In the genomic region with DNA sequence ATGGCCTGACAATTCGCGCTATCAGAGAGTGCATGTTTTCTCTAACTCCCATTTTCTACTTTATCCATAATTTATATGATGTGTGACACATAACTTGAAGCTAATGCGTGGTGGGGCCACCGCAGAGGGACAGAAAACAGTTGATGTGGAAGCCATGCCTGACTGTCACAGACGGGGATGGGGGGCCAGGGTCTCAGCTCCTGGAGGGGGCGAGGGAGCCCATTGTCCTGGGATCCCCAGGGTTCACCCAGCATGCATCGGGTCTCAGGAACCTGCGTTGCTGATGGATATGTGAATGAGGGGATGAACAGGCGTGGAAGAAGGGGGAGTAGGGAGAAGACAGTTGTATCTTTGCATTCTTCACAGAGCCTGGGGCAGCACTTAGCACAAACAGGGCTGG, we compare ENCODE assay signal across 21 cellular contexts.
DNase-seq lines count a peak whose midpoint lies in the region; ATAC-seq and TF ChIP-seq lines count a peak whose summit lies in the region.
"Had no signal": no experiment of that assay in that cellular context is flagged by ENCODE, and none has a peak within 500 bp of the region (broad histone marks: within the 10 kb centered on the region; RNA-seq: fewer than 3 reads in every experiment).

No MANE protein-coding gene starts in this region.

- peak overlapping the region; percentile 28 for H3K27ac Mint-ChIP-seq in activated CD8-positive, alpha-beta T cell treated with anti-CD3 and anti-CD28 coated beads for 36 hours
- H3K27ac Mint-ChIP-seq in activated CD8-positive, alpha-beta T cell treated with anti-CD3 and anti-CD28 coated beads, Interleukin-2, amount 10 ng/mL, durations not matched to agents 7 days and 5 days: no peak overlapping the region
- peak overlapping the region; percentile 59 for H3K27ac Mint-ChIP-seq in activated T-helper 1 cell treated with anti-CD3 and anti-CD28 coated beads, Interleukin-12 subunit alpha, Interleukin-12 subunit beta, Interleukin-2, Interleukin-4 antibody, amounts not matched to agents 30 ng/mL and 10 ng/mL and 1 ng/mL, durations not matched to agents 14 hours and 24 hours and 36 hours
- peak overlapping the region; percentile 96 for H3K27ac Mint-ChIP-seq in stimulated activated effector memory CD8-positive, alpha-beta T cell treated with anti-CD3 and anti-CD28 coated beads, Interleukin-12 subunit alpha, Interleukin-12 subunit beta, amount 100 ng/mL, for 72 hours

- no peaks in the 10 kb centered on the region for H3K36me3 Mint-ChIP-seq in activated CD8-positive, alpha-beta T cell treated with anti-CD3 and anti-CD28 coated beads for 36 hours (ENCODE audit: low read depth)
- H3K36me3 Mint-ChIP-seq in activated CD8-positive, alpha-beta T cell treated with anti-CD3 and anti-CD28 coated beads, Interleukin-2, amount 10 ng/mL, durations not matched to agents 7 days and 5 days (ENCODE audit: low read depth): no peaks in the 10 kb centered on the region
- H3K36me3 Mint-ChIP-seq in activated T-helper 1 cell treated with anti-CD3 and anti-CD28 coated beads, Interleukin-12 subunit alpha, Interleukin-12 subunit beta, Interleukin-2, Interleukin-4 antibody, amounts not matched to agents 30 ng/mL and 10 ng/mL and 1 ng/mL, durations not matched to agents 14 hours and 24 hours and 36 hours (ENCODE audit: low read depth): no peaks in the 10 kb centered on the region
- no peaks in the 10 kb centered on the region for H3K36me3 Mint-ChIP-seq in stimulated activated effector memory CD8-positive, alpha-beta T cell treated with anti-CD3 and anti-CD28 coated beads, Interleukin-12 subunit alpha, Interleukin-12 subunit beta, amount 100 ng/mL, for 72 hours

- H3K27me3 Mint-ChIP-seq in activated CD8-positive, alpha-beta T cell treated with anti-CD3 and anti-CD28 coated beads for 36 hours: peaks cover 4% of the 10 kb centered on the region
- peaks cover 23% of the 10 kb centered on the region for H3K27me3 Mint-ChIP-seq in activated CD8-positive, alpha-beta T cell treated with anti-CD3 and anti-CD28 coated beads, Interleukin-2, amount 10 ng/mL, durations not matched to agents 7 days and 5 days (ENCODE audit: low read depth)
- peaks cover 1% of the 10 kb centered on the region for H3K27me3 Mint-ChIP-seq in activated T-helper 1 cell treated with anti-CD3 and anti-CD28 coated beads, Interleukin-12 subunit alpha, Interleukin-12 subunit beta, Interleukin-2, Interleukin-4 antibody, amounts not matched to agents 30 ng/mL and 10 ng/mL and 1 ng/mL, durations not matched to agents 14 hours and 24 hours and 36 hours (ENCODE audit: insufficient read depth)

- no peak overlapping the region for H3K4me3 Mint-ChIP-seq in activated CD8-positive, alpha-beta T cell treated with anti-CD3 and anti-CD28 coated beads for 36 hours
- no peak overlapping the region for H3K4me3 Mint-ChIP-seq in activated CD8-positive, alpha-beta T cell treated with anti-CD3 and anti-CD28 coated beads, Interleukin-2, amount 10 ng/mL, durations not matched to agents 7 days and 5 days
- H3K4me3 Mint-ChIP-seq in activated T-helper 1 cell treated with anti-CD3 and anti-CD28 coated beads, Interleukin-12 subunit alpha, Interleukin-12 subunit beta, Interleukin-2, Interleukin-4 antibody, amounts not matched to agents 30 ng/mL and 10 ng/mL and 1 ng/mL, durations not matched to agents 14 hours and 24 hours and 36 hours: no peak overlapping the region
- peak overlapping the region; percentile 18 for H3K4me3 Mint-ChIP-seq in stimulated activated effector memory CD8-positive, alpha-beta T cell treated with anti-CD3 and anti-CD28 coated beads, Interleukin-12 subunit alpha, Interleukin-12 subunit beta, amount 100 ng/mL, for 72 hours
- H3K4me3 Mint-ChIP-seq: CD14-positive monocyte had no signal

- DNase-seq in activated CD8-positive, alpha-beta T cell treated with anti-CD3 and anti-CD28 coated beads for 36 hours: no peak
- DNase-seq in activated CD8-positive, alpha-beta T cell treated with anti-CD3 and anti-CD28 coated beads, Interleukin-2, amount 10 ng/mL, durations not matched to agents 7 days and 5 days: no peak
- DNase-seq in activated T-helper 1 cell treated with anti-CD3 and anti-CD28 coated beads, Interleukin-12 subunit alpha, Interleukin-12 subunit beta, Interleukin-2, Interleukin-4 antibody, amounts not matched to agents 30 ng/mL and 10 ng/mL and 1 ng/mL, durations not matched to agents 14 hours and 24 hours and 36 hours (ENCODE audit: low spot score): no peak
- no peak for DNase-seq in lower lobe of right lung
- no peak for DNase-seq in stimulated activated effector memory CD8-positive, alpha-beta T cell treated with anti-CD3 and anti-CD28 coated beads, Interleukin-12 subunit alpha, Interleukin-12 subunit beta, amount 100 ng/mL, for 72 hours (ENCODE audit: low spot score in 2 of 2)
- no peak for DNase-seq in foreskin fibroblast
- no peak for DNase-seq in right cardiac atrium
- DNase-seq: EL, GF-D8, GOT3, HCEC 1CT, KBM-7, MM.1S, NCI-H1048, NCI-H1417 treated with DMSO at 0.1 percent for 48 hours, NCI-H187, NCI-H446, NCI-H526, OCI-M1 had no signal

- ATAC-seq in activated CD8-positive, alpha-beta T cell treated with anti-CD3 and anti-CD28 coated beads for 36 hours: no peak
- ATAC-seq in activated CD8-positive, alpha-beta T cell treated with anti-CD3 and anti-CD28 coated beads, Interleukin-2, amount 10 ng/mL, durations not matched to agents 7 days and 5 days: no peak
- ATAC-seq in lower lobe of right lung (no peak), right cardiac atrium (no peak)
- ATAC-seq in stimulated activated effector memory CD8-positive, alpha-beta T cell treated with anti-CD3 and anti-CD28 coated beads, Interleukin-12 subunit alpha, Interleukin-12 subunit beta, amount 100 ng/mL, for 72 hours: no peak

- H3K4me3 ChIP-seq in lower lobe of right lung (no peak overlapping the region), foreskin fibroblast (ENCODE audit: low read depth in 1 of 2, low read length in 2 of 2) (no peak overlapping the region), right cardiac atrium (ENCODE audit: low read length) (no peak overlapping the region)

- H3K9me3 ChIP-seq in lower lobe of right lung (no peaks in the 10 kb centered on the region), right cardiac atrium (ENCODE audit: control insufficient read depth, low read length) (no peaks in the 10 kb centered on the region)

- 92% methylated on average over 9 of the region's 9 CpGs for WGBS in right cardiac atrium

- H3K4me1 ChIP-seq in lower lobe of right lung (peaks cover 70% of the 10 kb centered on the region), right cardiac atrium (ENCODE audit: control insufficient read depth, insufficient read depth, low read length) (peaks cover 13% of the 10 kb centered on the region)

- no peaks in the 10 kb centered on the region for H3K36me3 ChIP-seq in lower lobe of right lung

- no peak for TF ChIP-seq CTCF in activated CD8-positive, alpha-beta T cell treated with anti-CD3 and anti-CD28 coated beads for 36 hours (IDR thresholded peaks at IDR 0.05)
- TF ChIP-seq CTCF in lower lobe of right lung (IDR thresholded peaks at IDR 0.05) (no peak), foreskin fibroblast (IDR thresholded peaks at IDR 0.05; ENCODE audit: low read depth, low read length) (no peak)

- no peaks in the 10 kb centered on the region for H3K9me3 Mint-ChIP-seq in activated CD8-positive, alpha-beta T cell treated with anti-CD3 and anti-CD28 coated beads for 36 hours
- H3K9me3 Mint-ChIP-seq in activated CD8-positive, alpha-beta T cell treated with anti-CD3 and anti-CD28 coated beads, Interleukin-2, amount 10 ng/mL, durations not matched to agents 7 days and 5 days (ENCODE audit: insufficient read depth): no peaks in the 10 kb centered on the region
- no peaks in the 10 kb centered on the region for H3K9me3 Mint-ChIP-seq in activated T-helper 1 cell treated with anti-CD3 and anti-CD28 coated beads, Interleukin-12 subunit alpha, Interleukin-12 subunit beta, Interleukin-2, Interleukin-4 antibody, amounts not matched to agents 30 ng/mL and 10 ng/mL and 1 ng/mL, durations not matched to agents 14 hours and 24 hours and 36 hours
- H3K9me3 Mint-ChIP-seq in stimulated activated effector memory CD8-positive, alpha-beta T cell treated with anti-CD3 and anti-CD28 coated beads, Interleukin-12 subunit alpha, Interleukin-12 subunit beta, amount 100 ng/mL, for 72 hours: no peaks in the 10 kb centered on the region
- H3K9me3 Mint-ChIP-seq: CD14-positive monocyte had no signal

- no peaks in the 10 kb centered on the region for H3K27me3 ChIP-seq in lower lobe of right lung (ENCODE audit: low read depth)
- no peaks in the 10 kb centered on the region for H3K27me3 ChIP-seq in right cardiac atrium (ENCODE audit: control insufficient read depth, insufficient read depth)

- peaks cover 40% of the 10 kb centered on the region for H3K4me1 Mint-ChIP-seq in activated CD8-positive, alpha-beta T cell treated with anti-CD3 and anti-CD28 coated beads for 36 hours (ENCODE audit: low read depth)
- peaks cover 23% of the 10 kb centered on the region for H3K4me1 Mint-ChIP-seq in activated CD8-positive, alpha-beta T cell treated with anti-CD3 and anti-CD28 coated beads, Interleukin-2, amount 10 ng/mL, durations not matched to agents 7 days and 5 days (ENCODE audit: low read depth)
- peaks cover 46% of the 10 kb centered on the region for H3K4me1 Mint-ChIP-seq in activated T-helper 1 cell treated with anti-CD3 and anti-CD28 coated beads, Interleukin-12 subunit alpha, Interleukin-12 subunit beta, Interleukin-2, Interleukin-4 antibody, amounts not matched to agents 30 ng/mL and 10 ng/mL and 1 ng/mL, durations not matched to agents 14 hours and 24 hours and 36 hours (ENCODE audit: low read depth)
- peaks cover 40% of the 10 kb centered on the region for H3K4me1 Mint-ChIP-seq in stimulated activated effector memory CD8-positive, alpha-beta T cell treated with anti-CD3 and anti-CD28 coated beads, Interleukin-12 subunit alpha, Interleukin-12 subunit beta, amount 100 ng/mL, for 72 hours

- CTCF ChIA-PET in activated CD8-positive, alpha-beta T cell treated with anti-CD3 and anti-CD28 coated beads for 36 hours (lab: Charles Lee): interaction anchor here (1.2 to 4.0 kb wide), 3 partner anchors 17 to 87 kb away, joined by 4 to 33 read pairs (median 14); a partner anchor contains a TSS
- CTCF ChIA-PET in activated CD8-positive, alpha-beta T cell treated with anti-CD3 and anti-CD28 coated beads, Interleukin-2, amount 10 ng/mL, durations not matched to agents 7 days and 5 days (lab: Charles Lee): interaction anchor here (1.1 to 1.2 kb wide), 2 partner anchors 18 to 42 kb away, joined by 3 to 4 read pairs; no protein-coding TSS in a partner anchor

- intact Hi-C loops in activated CD8-positive, alpha-beta T cell treated with anti-CD3 and anti-CD28 coated beads for 36 hours (cut with micrococcal nuclease): no loop called here
- intact Hi-C loops in activated T-helper 1 cell treated with anti-CD3 and anti-CD28 coated beads, Interleukin-12 subunit alpha, Interleukin-12 subunit beta, Interleukin-2, Interleukin-4 antibody, amounts not matched to agents 30 ng/mL and 10 ng/mL and 1 ng/mL, durations not matched to agents 14 hours and 24 hours and 36 hours (cut with micrococcal nuclease): loop anchor here (5.0 kb wide), 2 partner anchors 86 to 646 kb away; a partner anchor contains a TSS
- intact Hi-C loops in lower lobe of right lung (cut with DNase I): no loop called here
- intact Hi-C loops in right cardiac atrium (cut with DNase I): no loop called here

- peak overlapping the region; percentile 37 for H3K27ac ChIP-seq in lower lobe of right lung
- H3K27ac ChIP-seq in right cardiac atrium (ENCODE audit: low read length): no peak overlapping the region
- H3K27ac ChIP-seq: HL-60 had no signal

- POLR2A ChIA-PET in activated CD8-positive, alpha-beta T cell treated with anti-CD3 and anti-CD28 coated beads for 36 hours (lab: Charles Lee): no interaction called here
- POLR2A ChIA-PET in activated CD8-positive, alpha-beta T cell treated with anti-CD3 and anti-CD28 coated beads, Interleukin-2, amount 10 ng/mL, durations not matched to agents 7 days and 5 days (lab: Charles Lee): no interaction called here
